19 cellular contexts compared by ENCODE assay signal in the genomic region with DNA sequence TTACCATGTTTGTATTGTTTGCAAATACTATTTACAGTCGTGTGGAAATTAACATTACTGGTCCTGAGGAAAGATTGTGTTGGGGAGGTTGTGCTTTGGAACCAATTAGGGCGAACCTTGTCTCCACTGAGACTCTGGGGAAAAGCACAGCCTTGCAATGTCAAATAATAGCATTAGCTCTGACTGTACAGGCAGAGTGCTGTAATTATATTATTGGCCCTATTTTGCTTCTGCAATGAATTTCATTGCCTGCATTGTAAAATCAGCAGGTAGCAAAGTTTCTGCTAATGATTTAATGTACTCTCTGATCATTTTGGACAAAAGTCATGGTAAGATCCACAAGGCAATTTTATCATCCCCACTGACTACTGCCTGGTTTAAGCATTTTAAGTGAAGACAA.
DNase-seq lines count a peak whose midpoint lies in the region; ATAC-seq, FAIRE-seq and TF ChIP-seq lines count a peak whose summit lies in the region.
"Had no signal": no experiment of that assay in that cellular context is flagged by ENCODE, and none has a peak within 500 bp of the region (broad histone marks: within the 10 kb centered on the region; RNA-seq: fewer than 3 reads in every experiment).

No MANE protein-coding gene starts in this region.

- H2BK15ac ChIP-seq in H1 (ENCODE audit: low read length), result no peak overlapping the region

- ATAC-seq in GM18873 (IDR thresholded peaks at IDR 0.05; ENCODE audit: low FRiP score, unreplicated experiment), result no peak
- ATAC-seq: GM23338, K562, Right ventricle myocardium inferior had no signal

- peaks cover 6% of the 10 kb centered on the region for H3K79me2 ChIP-seq in DOHH2 (ENCODE audit: control insufficient read depth, low read length)
- no peaks in the 10 kb centered on the region for H3K79me2 ChIP-seq in H1 (ENCODE audit: control insufficient read depth in 1 of 2, insufficient read depth in 2 of 2, low read length in 2 of 2)

- H4K5ac ChIP-seq in H1 (ENCODE audit: insufficient read length, low read depth, low read length), result no peak overlapping the region

- no peaks in the 10 kb centered on the region for H3K36me3 ChIP-seq in DOHH2 (ENCODE audit: control insufficient read depth, low read length)
- H3K36me3 ChIP-seq in H1 (ENCODE audit: control insufficient read depth in 2 of 4, insufficient read depth in 4 of 4, low read length in 3 of 4), result no peaks in the 10 kb centered on the region
- H3K36me3 ChIP-seq: Peyer's patch had no signal

- no peak overlapping the region for H3K4ac ChIP-seq in H1 (replicated peaks; ENCODE audit: insufficient read length, low read depth, low read length)

- WGBS in H1 (ENCODE audit: extremely low coverage in 1 of 2, insufficient coverage in 1 of 2, insufficient read length in 1 of 2, insufficient replicate concordance in 2 of 2, low coverage in 1 of 2, low lambda C conversion rate in 2 of 2, missing lambda C conversion rate in 1 of 2), 2 experiments, result 64% methylated on average over 2 of the region's 2 CpGs; no CpG with 5 or more reads in 1 of the 2 experiments

- no peak overlapping the region for H2BK120ac ChIP-seq in H1 (replicated peaks; ENCODE audit: low read depth, low read length)

- H3K23ac ChIP-seq in H1 (ENCODE audit: insufficient read length), result no peak overlapping the region

- H3K4me1 ChIP-seq in DOHH2 (ENCODE audit: control insufficient read depth, low read length) (peaks cover 49% of the 10 kb centered on the region), H1 (replicated peaks in 1 of 4; ENCODE audit: control insufficient read depth in 3 of 4, insufficient read depth in 4 of 4, low read length in 3 of 4) (peaks cover 0 to 3% (median 0%) of the 10 kb centered on the region in 4 experiments; a peak in 1 of 7 replicates)

- no peak overlapping the region for H2AFZ ChIP-seq in H1 (ENCODE audit: low read length)
- H2AFZ ChIP-seq: GM23338 had no signal

- H3K56ac ChIP-seq in H1 (replicated peaks; ENCODE audit: insufficient read length, low read depth, low read length), result no peak overlapping the region

- CTCF ChIA-PET in H1 (lab: Charles Lee; ENCODE audit: partially characterized antibody), result interaction anchor here (0.8 kb wide), 1 partner anchor 38 kb away, joined by 3 read pairs; no protein-coding TSS in a partner anchor

- H3K4me2 ChIP-seq in DOHH2 (ENCODE audit: low read length) (peak overlapping the region; percentile 65), H1 (ENCODE audit: insufficient read depth in 1 of 2, low read depth in 2 of 2, low read length in 2 of 2) (no peak overlapping the region)
- H3K4me2 ChIP-seq: GM23338 had no signal

- H3K9me2 ChIP-seq in DOHH2 (replicated peaks; ENCODE audit: control insufficient read depth, low read length), result no peaks in the 10 kb centered on the region

- no peaks in the 10 kb centered on the region for H3K9me3 ChIP-seq in DOHH2 (ENCODE audit: control insufficient read depth, insufficient read depth, low read length)
- peaks cover 0 to 2% of the 10 kb centered on the region in 2 experiments; a peak in 1 of 4 replicates for H3K9me3 ChIP-seq in H1 (ENCODE audit: insufficient read depth in 2 of 2, low read depth in 1 of 2, low read length in 1 of 2)
- H3K9me3 ChIP-seq: Peyer's patch had no signal

- no peak overlapping the region for H3K18ac ChIP-seq in H1 (ENCODE audit: extremely low read depth, low read length)

- FAIRE-seq in H1 (lab: Jason Lieb, UNC), result peak; percentile 13
- FAIRE-seq: G401.6, GM12892, K562 had no signal

- no peak overlapping the region for H2BK20ac ChIP-seq in H1 (ENCODE audit: low read length)

- no peak overlapping the region for H3K9ac ChIP-seq in H1 (replicated peaks in 1 of 4; ENCODE audit: extremely low read depth in 1 of 4, low read depth in 3 of 4, low read length in 3 of 4)

- DNase-seq in NCI-H1105 treated with DMSO at 0.1 percent for 48 hours (lab: John Stamatoyannopoulos, UW) (peak; percentile 67), NCI-H2227 (lab: John Stamatoyannopoulos, UW; ENCODE audit: unreplicated experiment) (peak; percentile 45), H1 (ENCODE audit: low read depth in 1 of 2, low spot score in 2 of 2) (no peak), GM10266 (ENCODE audit: extremely low spot score) (no peak), NCI-H2171 treated with DMSO at 0.1 percent for 48 hours (lab: John Stamatoyannopoulos, UW) (no peak)
- DNase-seq: CD8-positive, alpha-beta memory T cell; DMS79 treated with DMSO at 0.1 percent for 48 hours; NCI-H1930; Peyer's patch; T-helper 1 cell; T1000 had no signal

- H3K23me2 ChIP-seq in H1 (ENCODE audit: low read depth, low read length), result no peaks in the 10 kb centered on the region

- no peak for TF ChIP-seq EP300 in H1 (IDR thresholded peaks at IDR 0.05; ENCODE audit: borderline replicate concordance in 1 of 2, low read depth in 2 of 2, low read length in 2 of 2)

- no peak for TF ChIP-seq RAD21 in H1 (IDR thresholded peaks at IDR 0.05 in 1 of 2, conservative IDR thresholded peaks at IDR 0.05 in 1 of 2; ENCODE audit: low read depth in 2 of 2, low read length in 2 of 2)

- peaks cover 12% of the 10 kb centered on the region for H3F3A ChIP-seq in DOHH2 (ENCODE audit: control insufficient read depth, insufficient read depth)

- H4K20me1 ChIP-seq in DOHH2 (ENCODE audit: control insufficient read depth, insufficient read depth, low read depth, low read length) (no peaks in the 10 kb centered on the region), H1 (replicated peaks in 1 of 2; ENCODE audit: control insufficient read depth in 1 of 2, insufficient read depth in 2 of 2, low read length in 2 of 2) (no peaks in the 10 kb centered on the region)

- no peak overlapping the region for H2AK5ac ChIP-seq in H1 (ENCODE audit: low read depth, low read length)

- POLR2A ChIA-PET in H1 (lab: Charles Lee; ENCODE audit: partially characterized antibody), result no interaction called here

- no peak overlapping the region for H4K8ac ChIP-seq in H1 (ENCODE audit: extremely low read depth, insufficient read depth, low read length)

- no peak overlapping the region for H2BK5ac ChIP-seq in H1 (ENCODE audit: low read depth, low read length)

- H3K4me3 ChIP-seq in DOHH2 (ENCODE audit: low read length) (peak overlapping the region; percentile 53), H1 (ENCODE audit: extremely low read depth in 1 of 4, insufficient read depth in 2 of 4, low read depth in 3 of 4, low read length in 4 of 4) (no peak overlapping the region)
- H3K4me3 ChIP-seq: GM23338, K562, Peyer's patch, SK-N-MC had no signal

- no peak overlapping the region for H4K91ac ChIP-seq in H1 (replicated peaks; ENCODE audit: insufficient read length, low read length)

- no peak for TF ChIP-seq POLR2A in H1 (IDR thresholded peaks at IDR 0.05; ENCODE audit: control extremely low read depth in 1 of 2, low read depth in 2 of 2, low read length in 2 of 2)

- TF ChIP-seq CTCF in DOHH2 (IDR thresholded peaks at IDR 0.05; ENCODE audit: low read depth, low read length, poor library complexity, severe bottlenecking) (no peak), H1 (IDR thresholded peaks at IDR 0.05; ENCODE audit: control extremely low read depth in 1 of 3, insufficient read depth in 1 of 3, low read depth in 1 of 3, low read length in 3 of 3) (no peak), GM10266 (IDR thresholded peaks at IDR 0.05; ENCODE audit: control insufficient read depth, insufficient read depth, low read depth, missing control alignments) (no peak)

- H3K27ac ChIP-seq in DOHH2 (ENCODE audit: low read depth, low read length), result peak overlapping the region; percentile 85
- H3K27ac ChIP-seq in H1 (ENCODE audit: low read depth, low read length), result no peak overlapping the region
- H3K27ac ChIP-seq: Peyer's patch, SK-N-MC had no signal

- no peaks in the 10 kb centered on the region for H3K27me3 ChIP-seq in DOHH2 (ENCODE audit: control insufficient read depth, low read length)
- H3K27me3 ChIP-seq in H1 (replicated peaks in 1 of 4; ENCODE audit: control insufficient read depth in 3 of 4, extremely low read depth in 1 of 4, insufficient read depth in 3 of 4, low read length in 3 of 4), result no peaks in the 10 kb centered on the region
- H3K27me3 ChIP-seq: Peyer's patch had no signal

- no peak overlapping the region for H3K14ac ChIP-seq in H1 (ENCODE audit: insufficient read length)

- H2BK12ac ChIP-seq in H1 (ENCODE audit: low read depth, low read length), result no peak overlapping the region

- H3K79me1 ChIP-seq in H1 (ENCODE audit: low read depth, low read length), result no peaks in the 10 kb centered on the region

TF ChIP-seq in H1, 55 proteins besides CTCF, POLR2A, EP300 and RAD21:
- TF ChIP-seq CBX8 (IDR thresholded peaks at IDR 0.05; ENCODE audit: borderline replicate concordance, low read depth, low read length), result no peak
- TF ChIP-seq BCL11A (IDR thresholded peaks at IDR 0.05; ENCODE audit: low read depth in 2 of 2, low read length in 2 of 2), result no peak
- TF ChIP-seq TBP (IDR thresholded peaks at IDR 0.05; ENCODE audit: low read depth, low read length), result no peak
- TF ChIP-seq ASH2L (IDR thresholded peaks at IDR 0.05; ENCODE audit: low read length), result no peak
- no peak for TF ChIP-seq EZH2 (IDR thresholded peaks at IDR 0.05; ENCODE audit: low read depth, low read length, severe bottlenecking)
- TF ChIP-seq, protein P1, sequence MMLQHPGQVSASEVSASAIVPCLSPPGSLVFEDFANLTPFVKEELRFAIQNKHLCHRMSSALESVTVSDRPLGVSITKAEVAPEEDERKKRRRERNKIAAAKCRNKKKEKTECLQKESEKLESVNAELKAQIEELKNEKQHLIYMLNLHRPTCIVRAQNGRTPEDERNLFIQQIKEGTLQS (IDR thresholded peaks at IDR 0.05; ENCODE audit: insufficient read depth, low read depth, low read length), result no peak
- TF ChIP-seq SRF (IDR thresholded peaks at IDR 0.05; ENCODE audit: low read depth, low read length), result no peak
TF ChIP-seq in H1: peak in this region for 0.

Comparison
In these comparisons a context has a peak if more than half of its experiments do, and no peak if none do; other contexts are left out.
1. DNase-seq: peak in NCI-H1105 treated with DMSO at 0.1 percent for 48 hours (single experiment) and NCI-H2227 (single experiment); none in H1 (0 of 2), GM10266 (single experiment) and NCI-H2171 treated with DMSO at 0.1 percent for 48 hours (single experiment).